In the genomic region with DNA sequence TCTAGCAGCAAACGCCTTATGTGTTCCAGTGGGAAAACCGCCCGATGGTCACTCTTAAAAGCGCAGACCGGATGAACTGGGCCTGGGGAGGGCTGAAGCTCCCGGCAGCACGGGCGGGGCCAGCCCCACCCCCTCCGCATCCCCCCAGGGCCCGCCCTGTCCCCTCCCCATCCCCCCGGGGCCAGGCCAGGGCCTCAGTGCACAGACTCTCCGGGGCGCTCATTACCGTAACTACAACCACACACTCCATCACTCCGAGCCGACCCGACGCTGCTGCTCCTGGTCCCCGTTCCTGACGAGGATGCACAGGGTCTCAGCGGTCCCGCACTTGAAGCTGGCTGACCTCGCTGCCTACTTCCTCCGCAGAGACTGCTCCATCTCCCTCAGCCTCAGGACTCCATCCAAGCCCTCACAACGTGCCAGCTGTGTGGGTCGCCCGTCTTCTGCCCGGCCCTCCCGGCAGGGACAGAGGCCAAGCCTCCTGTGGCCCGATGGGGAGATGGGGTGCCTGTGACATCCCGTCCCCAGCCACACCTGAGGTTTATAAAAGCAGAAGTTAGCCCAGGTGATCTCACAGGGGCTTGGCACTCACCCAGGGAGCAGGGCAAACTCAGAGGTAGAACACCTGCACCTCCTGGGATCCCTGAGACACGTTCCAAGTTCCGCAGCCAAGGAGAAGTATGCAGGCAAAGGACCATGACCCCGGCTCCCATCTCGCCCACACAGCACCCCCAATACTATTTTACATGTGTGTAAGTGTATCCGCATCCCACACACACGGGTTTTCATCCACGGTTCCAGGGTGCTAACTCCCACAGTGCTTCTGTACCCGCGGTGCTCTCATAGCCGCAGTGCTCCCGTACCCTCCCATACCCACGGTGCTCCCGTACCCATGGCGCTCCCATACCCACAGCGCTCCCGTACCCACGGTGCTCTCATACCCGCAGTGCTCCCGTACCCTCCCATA, we compare ENCODE assay signal across 13 cellular contexts. TPM values are rescaled to one million over a fixed set of nuclear protein-coding genes. Genes with fewer than 3 reads are reported as not detected.
DNase-seq lines count a peak whose midpoint lies in the region; ATAC-seq and TF ChIP-seq lines count a peak whose summit lies in the region.
"Had no signal": no experiment of that assay in that cellular context is flagged by ENCODE, and none has a peak within 500 bp of the region (broad histone marks: within the 10 kb centered on the region; RNA-seq: fewer than 3 reads in every experiment).

No MANE protein-coding gene starts in this region.

- DNase-seq in cardiac septum (ENCODE audit: low spot score) (peak; percentile 57), Right ventricle myocardium inferior (ENCODE audit: missing footprints) (no peak), lower lobe of right lung (peak; percentile 44), upper lobe of right lung (peak; percentile 55), activated T-cell treated with anti-CD3 and anti-CD28 coated beads for 4 hours (no peak), thyroid gland (no peak), activated gamma-delta T cell treated with Interleukin-2 at 50 U/mL for 16 hours (no peak)
- DNase-seq in central memory CD8-positive, alpha-beta T cell (ENCODE audit: low spot score in 2 of 2), result no peak
- DNase-seq: activated B cell treated with CpG ODN at 0.5 μM for 24 hours; activated T-cell treated with anti-CD3 and anti-CD28 coated beads, Interleukin-2, amount 50 U/mL, for 1 hour; amniotic stem cell; NCI-H1105 had no signal

- H3K36me3 Mint-ChIP-seq in central memory CD8-positive, alpha-beta T cell (ENCODE audit: insufficient read depth), result peaks cover 13% of the 10 kb centered on the region

- H3K27me3 Mint-ChIP-seq in central memory CD8-positive, alpha-beta T cell, result no peaks in the 10 kb centered on the region
- H3K27me3 Mint-ChIP-seq: activated B cell treated with CpG ODN at 0.5 μM for 24 hours; dendritic cell treated with granulocyte-macrophage colony-stimulating factor and Interleukin-4, amounts not matched to agents 40 ng/mL and 50 ng/mL, for 4 days had no signal

- H3K4me1 Mint-ChIP-seq in central memory CD8-positive, alpha-beta T cell, result peaks cover 29% of the 10 kb centered on the region

- H3K36me3 ChIP-seq in lower lobe of right lung, result peaks cover 45% of the 10 kb centered on the region
- H3K36me3 ChIP-seq in upper lobe of right lung, result peaks cover 16% of the 10 kb centered on the region
- H3K36me3 ChIP-seq in thyroid gland, result peaks cover 23 to 47% of the 10 kb centered on the region in 2 donors

- no peak overlapping the region for H3K27ac ChIP-seq in lower lobe of right lung
- H3K27ac ChIP-seq in upper lobe of right lung, result no peak overlapping the region
- H3K27ac ChIP-seq in thyroid gland, result no peak overlapping the region

- TF ChIP-seq CTCF in lower lobe of right lung (IDR thresholded peaks at IDR 0.05) (no peak), upper lobe of right lung (IDR thresholded peaks at IDR 0.05) (no peak), thyroid gland (IDR thresholded peaks at IDR 0.05) (no peak)

- H3K4me3 Mint-ChIP-seq in central memory CD8-positive, alpha-beta T cell, result no peak overlapping the region
- H3K4me3 Mint-ChIP-seq: activated B cell treated with CpG ODN at 0.5 μM for 24 hours; dendritic cell treated with granulocyte-macrophage colony-stimulating factor and Interleukin-4, amounts not matched to agents 40 ng/mL and 50 ng/mL, for 4 days had no signal

- ATAC-seq in Right ventricle myocardium inferior (no peak), lower lobe of right lung (peak; percentile 6 to 44), upper lobe of right lung (peak; percentile 33)
- ATAC-seq in central memory CD8-positive, alpha-beta T cell (replicated peaks; ENCODE audit: extremely low read depth, poor library complexity, severe bottlenecking), result no peak

- no peaks in the 10 kb centered on the region for H3K4me1 ChIP-seq in lower lobe of right lung
- H3K4me1 ChIP-seq in upper lobe of right lung, result no peaks in the 10 kb centered on the region
- no peaks in the 10 kb centered on the region for H3K4me1 ChIP-seq in thyroid gland

- H3K9me3 ChIP-seq in lower lobe of right lung, result no peaks in the 10 kb centered on the region
- no peaks in the 10 kb centered on the region for H3K9me3 ChIP-seq in upper lobe of right lung
- no peaks in the 10 kb centered on the region for H3K9me3 ChIP-seq in thyroid gland

- peak overlapping the region; percentile 57 for H3K27ac Mint-ChIP-seq in central memory CD8-positive, alpha-beta T cell (ENCODE audit: low read depth)
- H3K27ac Mint-ChIP-seq: dendritic cell treated with granulocyte-macrophage colony-stimulating factor and Interleukin-4, amounts not matched to agents 40 ng/mL and 50 ng/mL, for 4 days had no signal

- 90 to 93% methylated on average over 40 to 48 of the region's 50 CpGs for WGBS in thyroid gland, 2 donors

- H3K27me3 ChIP-seq in lower lobe of right lung (ENCODE audit: low read depth) (no peaks in the 10 kb centered on the region), upper lobe of right lung (no peaks in the 10 kb centered on the region), thyroid gland (no peaks in the 10 kb centered on the region)

- intact Hi-C loops in cardiac septum (cut with DNase I), result no loop called here
- intact Hi-C loops in Right ventricle myocardium inferior (cut with DNase I), result no loop called here
- intact Hi-C loops in lower lobe of right lung (cut with DNase I), result no loop called here
- intact Hi-C loops in upper lobe of right lung (cut with DNase I), result no loop called here
- intact Hi-C loops in thyroid gland (cut with DNase I), result no loop called here

- no peak for TF ChIP-seq POLR2A in thyroid gland (IDR thresholded peaks at IDR 0.05)

- H3K9me3 Mint-ChIP-seq in central memory CD8-positive, alpha-beta T cell, result no peaks in the 10 kb centered on the region
- H3K9me3 Mint-ChIP-seq: activated B cell treated with CpG ODN at 0.5 μM for 24 hours had no signal

- H3K4me3 ChIP-seq in lower lobe of right lung (no peak overlapping the region), upper lobe of right lung (no peak overlapping the region), thyroid gland (replicated peaks in 1 of 3) (no peak overlapping the region)

RNA-seq across cellular contexts. Expression of a gene that starts 36.0 kb away (rescaled TPM):
- total RNA-seq in cardiac septum (23.5 TPM), Right ventricle myocardium inferior (29.3 TPM), lower lobe of right lung (54.2 TPM), upper lobe of right lung (59.5 TPM), thyroid gland (100 to 1,000 TPM in 2 of 4 donors, 10 to 100 TPM in 2; 93.5 to 193 (median 100) TPM)

RNA-seq across cellular contexts. Expression of a gene that starts 49.0 kb away (rescaled TPM):
- 7.9 TPM for total RNA-seq in cardiac septum
- 12.5 TPM for total RNA-seq in Right ventricle myocardium inferior
- 46.6 TPM for total RNA-seq in lower lobe of right lung
- total RNA-seq in upper lobe of right lung, result 48.7 TPM
- 10 to 100 TPM; 25.7 to 51.8 (median 39.6) TPM for total RNA-seq in thyroid gland

Comparison
In these comparisons a context has a peak if more than half of its experiments do, and no peak if none do; other contexts are left out.
1. DNase-seq: peak in cardiac septum (single experiment), lower lobe of right lung (single experiment) and upper lobe of right lung (single experiment); none in Right ventricle myocardium inferior (single experiment), central memory CD8-positive, alpha-beta T cell (0 of 2), activated T-cell treated with anti-CD3 and anti-CD28 coated beads for 4 hours (single experiment), thyroid gland (0 of 2) and activated gamma-delta T cell treated with Interleukin-2 at 50 U/mL for 16 hours (single experiment).
2. ATAC-seq: peak in lower lobe of right lung (2 of 2) and upper lobe of right lung (single experiment); none in Right ventricle myocardium inferior (single experiment) and central memory CD8-positive, alpha-beta T cell (single experiment).